Comparison of ENCODE assay signal across 1 cellular context in genomic region chr7:100731937-100732636, GRCh38.
TF ChIP-seq lines count a peak whose summit lies in the region.

No MANE protein-coding gene starts in this region.

TF ChIP-seq in K562, 482 proteins besides CTCF, POLR2A, EP300 and RAD21:
- TF ChIP-seq KLF16 (IDR thresholded peaks at IDR 0.05) (no peak), ZNF121 (CRISPR knock-in tag; conservative IDR thresholded peaks at IDR 0.05) (0 out of 2 replicates have a peak, but pooled peaks have one; percentile 6)
TF ChIP-seq in K562: peak in this region for 1.
